ENCODE assay signal across 12 cellular contexts in the genomic region with DNA sequence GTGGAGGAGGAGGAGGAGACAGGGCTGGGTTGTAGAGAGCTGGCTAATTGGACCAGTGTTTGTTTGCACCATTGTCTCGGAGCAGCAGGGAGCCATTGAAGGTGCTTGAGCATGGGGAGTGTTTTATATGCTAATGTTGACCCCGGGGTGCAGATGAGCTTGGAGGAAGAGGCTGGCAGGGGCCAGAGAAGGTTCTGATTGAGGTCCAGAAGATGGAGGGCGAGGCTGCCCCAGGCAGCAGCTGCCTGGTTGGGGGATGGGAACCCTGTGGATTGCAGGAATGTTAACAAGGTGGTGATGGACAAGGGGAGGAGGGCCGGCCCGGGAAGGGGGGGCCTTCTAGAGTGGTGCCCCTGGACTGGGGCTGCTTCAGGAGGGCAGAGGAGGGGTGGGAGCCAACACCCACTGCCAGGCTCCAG. TPM values are rescaled to one million over a fixed set of nuclear protein-coding genes. Genes with fewer than 3 reads are reported as not detected.
DNase-seq lines count a peak whose midpoint lies in the region; ATAC-seq and TF ChIP-seq lines count a peak whose summit lies in the region.
"Had no signal": no experiment of that assay in that cellular context is flagged by ENCODE, and none has a peak within 500 bp of the region (broad histone marks: within the 10 kb centered on the region; RNA-seq: fewer than 3 reads in every experiment).

No MANE protein-coding gene starts in this region.

- in situ Hi-C loops in GM13976 (cut with MboI; ENCODE audit: low sequenced_read_pairs, unreplicated experiment), result no loop called here

- 42% methylated on average over 5 of the region's 5 CpGs for WGBS in right cardiac atrium

- H3K4me1 ChIP-seq in cardiac muscle cell (ENCODE audit: low read depth), result peaks cover 22% of the 10 kb centered on the region
- peaks cover 5% of the 10 kb centered on the region for H3K4me1 ChIP-seq in right cardiac atrium (ENCODE audit: control insufficient read depth, insufficient read depth, low read length)
- peaks cover 39 to 77% (median 66%) of the 10 kb centered on the region in 3 donors for H3K4me1 ChIP-seq in skeletal muscle tissue (ENCODE audit: control insufficient read depth in 3 of 3, insufficient read depth in 3 of 3, low read length in 3 of 3)

- intact Hi-C loops in Right ventricle myocardium inferior (cut with DNase I) (loop anchor here (5.0 kb wide), 1 partner anchor 51 kb away; the partner anchor contains the start of gene LRPAP1), right cardiac atrium (cut with DNase I) (no loop called here)

- H3K36me3 ChIP-seq in cardiac muscle cell, result no peaks in the 10 kb centered on the region
- peaks cover 3 to 18% (median 6%) of the 10 kb centered on the region in 3 donors for H3K36me3 ChIP-seq in skeletal muscle tissue (ENCODE audit: control insufficient read depth in 3 of 3, insufficient read depth in 3 of 3, low read length in 3 of 3)
- H3K36me3 ChIP-seq: ovary had no signal

- no peak for ATAC-seq in Right ventricle myocardium inferior
- ATAC-seq in right cardiac atrium, result no peak

- H3K9me3 ChIP-seq in cardiac muscle cell (ENCODE audit: low read depth), result no peaks in the 10 kb centered on the region
- no peaks in the 10 kb centered on the region for H3K9me3 ChIP-seq in right cardiac atrium (ENCODE audit: control insufficient read depth, low read length)
- H3K9me3 ChIP-seq in skeletal muscle tissue (ENCODE audit: control insufficient read depth in 3 of 3, low read length in 3 of 3), result no peaks in the 10 kb centered on the region
- H3K9me3 ChIP-seq: ovary had no signal

- DNase-seq in cardiac muscle cell (ENCODE audit: low read depth in 1 of 2, low spot score in 1 of 2), result peak in 1 of 2 donors; percentile 58
- no peak for DNase-seq in Right ventricle myocardium inferior (ENCODE audit: missing footprints)
- DNase-seq in NCI-H146 treated with DMSO at 0.1 percent for 48 hours (lab: John Stamatoyannopoulos, UW; ENCODE audit: unreplicated experiment), result peak; percentile 84
- DNase-seq in right cardiac atrium, result peak in 2 of 3 donors; percentile 30 to 74
- no peak for DNase-seq in GM13976 (ENCODE audit: low spot score)
- no peak for DNase-seq in mucosa of gallbladder (ENCODE audit: low spot score)
- DNase-seq in anterior cingulate cortex (lab: John Stamatoyannopoulos, UW), result no peak

- H3K4me3 ChIP-seq in cardiac muscle cell (no peak overlapping the region), right cardiac atrium (ENCODE audit: low read length) (no peak overlapping the region), skeletal muscle tissue (ENCODE audit: low read length in 3 of 3) (no peak overlapping the region)
- H3K4me3 ChIP-seq: ovary had no signal

- TF ChIP-seq CTCF in cardiac muscle cell (IDR thresholded peaks at IDR 0.05; ENCODE audit: low read depth, low read length) (no peak), GM13976 (IDR thresholded peaks at IDR 0.05; ENCODE audit: borderline replicate concordance, control extremely low read depth, extremely low read depth, insufficient read depth, missing control alignments) (no peak)

- H3K27ac ChIP-seq in cardiac muscle cell (peak overlapping the region; percentile 53), right cardiac atrium (ENCODE audit: low read length) (peak overlapping the region; percentile 88), skeletal muscle tissue (ENCODE audit: low read depth, low read length) (peak overlapping the region; percentile 100)
- H3K27ac ChIP-seq: ovary had no signal

- H3K9ac ChIP-seq in skeletal muscle tissue (ENCODE audit: low read depth in 1 of 3, low read length in 3 of 3), result peak overlapping the region in 2 of 3 donors; percentile 27 to 81

- H3K27me3 ChIP-seq in cardiac muscle cell (no peaks in the 10 kb centered on the region), right cardiac atrium (ENCODE audit: control insufficient read depth, insufficient read depth) (no peaks in the 10 kb centered on the region), skeletal muscle tissue (ENCODE audit: control insufficient read depth in 3 of 3, insufficient read depth in 3 of 3, low read length in 3 of 3) (peaks cover 0 to 6% (median 0%) of the 10 kb centered on the region in 3 donors)
- H3K27me3 ChIP-seq: ovary had no signal

RNA-seq across cellular contexts. Expression of gene DOK7, which starts 18.0 kb away (rescaled TPM):
- total RNA-seq in cardiac muscle cell (14.3 and 18.0 TPM in 2 replicates), Right ventricle myocardium inferior (35.5 TPM), right cardiac atrium (10 to 100 TPM; 28.9 to 40.0 (median 34.5) TPM), skeletal muscle tissue (9.9 TPM), mucosa of gallbladder (7.4 TPM)
- polyA plus RNA-seq in cardiac muscle cell (13.7 and 14.4 TPM in 2 replicates), right cardiac atrium (36.3 TPM)

RNA-seq across cellular contexts. Expression of gene HGFAC, which starts 39.4 kb away (rescaled TPM):
- total RNA-seq in cardiac muscle cell (2.3 TPM in 2 replicates), Right ventricle myocardium inferior (1.5 TPM), right cardiac atrium (under 1 TPM in 3 of 4 donors, not detected in 1; 0.31 to 0.62 (median 0.31) TPM), skeletal muscle tissue (0.52 TPM), mucosa of gallbladder (1.9 TPM)
- polyA plus RNA-seq in cardiac muscle cell (1.5 and 2.0 TPM in 2 replicates), right cardiac atrium (0.14 TPM)
- total RNA-seq: Calu3, OCI-LY7 had no signal
- polyA plus RNA-seq: immature natural killer cell had no signal

RNA-seq across cellular contexts. Expression of gene LRPAP1, which starts 51.1 kb away (rescaled TPM):
- total RNA-seq in cardiac muscle cell (217 and 231 TPM in 2 replicates), Right ventricle myocardium inferior (286 TPM), right cardiac atrium (100 to 1,000 TPM; 297 to 325 (median 309) TPM), skeletal muscle tissue (15.7 TPM), mucosa of gallbladder (227 TPM)
- polyA plus RNA-seq in cardiac muscle cell (255 and 296 TPM in 2 replicates), right cardiac atrium (207 TPM)

Comparison
In these comparisons a context has a peak if more than half of its experiments do, and no peak if none do; other contexts are left out.
1. DNase-seq: peak in NCI-H146 treated with DMSO at 0.1 percent for 48 hours (single experiment) and right cardiac atrium (2 of 3); none in Right ventricle myocardium inferior (single experiment), GM13976 (single experiment), mucosa of gallbladder (single experiment) and anterior cingulate cortex (0 of 58).
2. RNA of gene LRPAP1, which starts 51.1 kb away (total RNA-seq): 297 to 325 TPM in right cardiac atrium, 286 TPM in Right ventricle myocardium inferior (single experiment), 217 to 231 TPM in cardiac muscle cell and 227 TPM in mucosa of gallbladder (single experiment); 15.7 TPM in skeletal muscle tissue (single experiment); every median in the first group is over 10 times any median in the second.
3. Peak in every context shown above with its lines, with median percentiles within 50 percentile points of each other: H3K27ac ChIP-seq.